13 cellular contexts compared by ENCODE assay signal in genomic region chr10:129870042-129870757, GRCh38.
DNase-seq lines count a peak whose midpoint lies in the region; ATAC-seq lines count a peak whose summit lies in the region.
"Had no signal": no experiment of that assay in that cellular context is flagged by ENCODE, and none has a peak within 500 bp of the region (broad histone marks: within the 10 kb centered on the region; RNA-seq: fewer than 3 reads in every experiment).

No MANE protein-coding gene starts in this region.

- WGBS in ectodermal cell, 2 experiments = 92% methylated on average over 21 of the region's 21 CpGs

- DNase-seq in NCI-H2171 treated with DMSO at 0.1 percent for 48 hours (lab: John Stamatoyannopoulos, UW) = peak; percentile 69
- DNase-seq in NCI-H2171 (lab: John Stamatoyannopoulos, UW) = no peak
- DNase-seq in NCI-H526 (lab: John Stamatoyannopoulos, UW) = peak; percentile 62 to 74
- DNase-seq in retina = peak; percentile 58
- DNase-seq in iPS-NIHi7 (ENCODE audit: extremely low spot score) = no peak
- DNase-seq: GOT3, NCI-H510A, SHP77 had no signal

- no peak for ATAC-seq in GM19328 (IDR thresholded peaks at IDR 0.05; ENCODE audit: unreplicated experiment)
- no peak for ATAC-seq in GM19463 (IDR thresholded peaks at IDR 0.05; ENCODE audit: unreplicated experiment)
- ATAC-seq: Panc1 had no signal

- H3K9me3 ChIP-seq in ectodermal cell (ENCODE audit: control insufficient read depth, low read length) = no peaks in the 10 kb centered on the region

- H3K4me1 ChIP-seq in ectodermal cell (ENCODE audit: control insufficient read depth, insufficient read depth, low read length) = peaks cover 23% of the 10 kb centered on the region

- H3K4me3 ChIP-seq in ectodermal cell (ENCODE audit: insufficient read depth, low read depth, low read length) = no peak overlapping the region
- H3K4me3 ChIP-seq: BLaER1 treated with 17β-estradiol and CSF1 and Interleukin-3, amounts not matched to agents 10 nM and 100 nM had no signal

- no peaks in the 10 kb centered on the region for H3K36me3 ChIP-seq in ectodermal cell (ENCODE audit: control insufficient read depth, insufficient read depth, low read length)
- H3K36me3 ChIP-seq: BLaER1 treated with 17β-estradiol and CSF1 and Interleukin-3, amounts not matched to agents 10 nM and 100 nM had no signal

- peak overlapping the region; percentile 74 for H3K27ac ChIP-seq in ectodermal cell (ENCODE audit: insufficient read depth, low read depth, low read length, poor library complexity, severe bottlenecking)
- H3K27ac ChIP-seq: BLaER1 treated with 17β-estradiol and CSF1 and Interleukin-3, amounts not matched to agents 10 nM and 100 nM had no signal

- no peaks in the 10 kb centered on the region for H3K27me3 ChIP-seq in ectodermal cell (ENCODE audit: control insufficient read depth, insufficient read depth, low read length, poor library complexity, severe bottlenecking)
- H3K27me3 ChIP-seq: BLaER1 treated with 17β-estradiol and CSF1 and Interleukin-3, amounts not matched to agents 10 nM and 100 nM had no signal

Comparison
In these comparisons a context has a peak if more than half of its experiments do, and no peak if none do; other contexts are left out.
1. DNase-seq: peak in NCI-H2171 treated with DMSO at 0.1 percent for 48 hours (single experiment), NCI-H526 (2 of 2) and retina (single experiment); none in NCI-H2171 (single experiment) and iPS-NIHi7 (single experiment).